In the genomic region with DNA sequence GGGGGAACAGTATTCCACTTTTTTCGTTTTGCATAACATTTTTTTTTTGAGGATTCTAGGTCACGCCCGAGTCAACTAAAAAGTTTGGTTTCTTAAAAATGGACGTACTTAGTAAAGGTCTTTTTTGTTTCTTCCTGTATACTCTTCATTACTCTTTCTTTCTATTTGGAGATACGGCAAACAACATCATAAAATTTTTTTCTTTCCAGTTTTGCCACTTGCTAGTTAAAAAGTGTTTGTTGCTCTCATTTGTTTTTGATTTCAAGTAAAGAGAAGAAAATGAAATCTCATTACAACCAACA, we compare ENCODE assay signal across 9 cellular contexts. TPM values are rescaled to one million over a fixed set of nuclear protein-coding genes. Genes with fewer than 3 reads are reported as not detected.
DNase-seq lines count a peak whose midpoint lies in the region; ATAC-seq, FAIRE-seq and TF ChIP-seq lines count a peak whose summit lies in the region.
"Had no signal": no experiment of that assay in that cellular context is flagged by ENCODE, and none has a peak within 500 bp of the region (broad histone marks: within the 10 kb centered on the region; RNA-seq: fewer than 3 reads in every experiment).

No MANE protein-coding gene starts in this region.

- DNase-seq in RWPE1 (ENCODE audit: low spot score) (no peak), erythroblast (lab: John Stamatoyannopoulos, UW) (no peak), pancreas (no peak), NCI-H446 (lab: John Stamatoyannopoulos, UW) (no peak), T1000 (lab: John Stamatoyannopoulos, UW) (no peak), GDM1 (lab: John Stamatoyannopoulos, UW) (no peak)

- ATAC-seq in pancreas (no peak), GM21423 (IDR thresholded peaks at IDR 0.05; ENCODE audit: unreplicated experiment) (no peak)

- TF ChIP-seq POLR2A in erythroblast (IDR thresholded peaks at IDR 0.05; ENCODE audit: low read length) = peak; percentile 9

- CTCF ChIA-PET in RWPE1 (lab: Yijun Ruan, JAX) = interaction anchor here (1.2 kb wide), 1 partner anchor 135 kb away, joined by 3 read pairs; no protein-coding TSS in a partner anchor

- H3K27ac ChIP-seq in DOHH2 (ENCODE audit: low read depth, low read length) (peak overlapping the region; percentile 88), RWPE1 (peak overlapping the region; percentile 97), pancreas (peak overlapping the region in 3 of 4 donors; percentile 94 to 97 (median 97))

- peak overlapping the region; percentile 85 for H3K4me2 ChIP-seq in DOHH2 (ENCODE audit: low read length)

- no peaks in the 10 kb centered on the region for H3K9me2 ChIP-seq in DOHH2 (replicated peaks; ENCODE audit: control insufficient read depth, low read length)

- H3K36me3 ChIP-seq in DOHH2 (ENCODE audit: control insufficient read depth, low read length) (peaks cover 12% of the 10 kb centered on the region), pancreas (no peaks in the 10 kb centered on the region)

- intact Hi-C loops in pancreas (cut with DNase I) = no loop called here

- H3K4me3 ChIP-seq in DOHH2 (ENCODE audit: low read length) (peak overlapping the region; percentile 87), pancreas (peak overlapping the region; percentile 75 to 84 (median 81))

- peak; percentile 54 for FAIRE-seq in pancreas (lab: Jason Lieb, UNC)

- peaks cover 27% of the 10 kb centered on the region for H3K4me1 ChIP-seq in DOHH2 (ENCODE audit: control insufficient read depth, low read length)
- peaks cover 0 to 26% (median 10%) of the 10 kb centered on the region in 3 donors for H3K4me1 ChIP-seq in pancreas

- TF ChIP-seq CTCF in DOHH2 (IDR thresholded peaks at IDR 0.05; ENCODE audit: low read depth, low read length, poor library complexity, severe bottlenecking) (no peak), RWPE1 (conservative IDR thresholded peaks at IDR 0.05; ENCODE audit: low read depth) (no peak), pancreas (IDR thresholded peaks at IDR 0.05) (no peak)

- no peaks in the 10 kb centered on the region for H4K20me1 ChIP-seq in DOHH2 (ENCODE audit: control insufficient read depth, insufficient read depth, low read depth, low read length)

- WGBS in pancreas, 2 donors = 0 to 1% methylated on average over 5 of the region's 5 CpGs

- POLR2A ChIA-PET in RWPE1 (lab: Yijun Ruan, JAX; ENCODE audit: low non-redundant PET) = no interaction called here

- H3F3A ChIP-seq in DOHH2 (ENCODE audit: control insufficient read depth, insufficient read depth) = peaks cover 4% of the 10 kb centered on the region; the same call in 1 of the 2 replicates

- H3K27me3 ChIP-seq in DOHH2 (ENCODE audit: control insufficient read depth, low read length) (no peaks in the 10 kb centered on the region), pancreas (no peaks in the 10 kb centered on the region)

- peaks cover 90% of the 10 kb centered on the region for H3K79me2 ChIP-seq in DOHH2 (ENCODE audit: control insufficient read depth, low read length)

- H3K9me3 ChIP-seq in DOHH2 (ENCODE audit: control insufficient read depth, insufficient read depth, low read length) (no peaks in the 10 kb centered on the region), pancreas (no peaks in the 10 kb centered on the region)

RNA-seq across cellular contexts. Expression of a gene that starts 0.8 kb away (rescaled TPM):
- 10 to 100 TPM; 25.5 to 45.4 (median 39.9) TPM for total RNA-seq in pancreas
- polyA plus RNA-seq in pancreas = 10 to 100 TPM; 37.7 to 72.5 TPM

RNA-seq across cellular contexts. Expression of a gene that starts 1.2 kb away (rescaled TPM):
- 10 to 100 TPM; 11.4 to 31.9 (median 20.0) TPM for total RNA-seq in pancreas
- 10 to 100 TPM; 14.8 to 24.3 TPM for polyA plus RNA-seq in pancreas

RNA-seq across cellular contexts. Expression of a gene that starts 23.7 kb away (rescaled TPM):
- under 1 TPM; 0.03 to 0.31 (median 0.14) TPM for total RNA-seq in pancreas
- polyA plus RNA-seq in pancreas = under 1 TPM in 1 of 2 donors, not detected in 1; 0.19 TPM
- total RNA-seq: activated CD8-positive, alpha-beta memory T cell treated with anti-CD3 and anti-CD28 coated beads for 36 hours had no signal
